ENCODE assay signal across 9 cellular contexts in the genomic region with DNA sequence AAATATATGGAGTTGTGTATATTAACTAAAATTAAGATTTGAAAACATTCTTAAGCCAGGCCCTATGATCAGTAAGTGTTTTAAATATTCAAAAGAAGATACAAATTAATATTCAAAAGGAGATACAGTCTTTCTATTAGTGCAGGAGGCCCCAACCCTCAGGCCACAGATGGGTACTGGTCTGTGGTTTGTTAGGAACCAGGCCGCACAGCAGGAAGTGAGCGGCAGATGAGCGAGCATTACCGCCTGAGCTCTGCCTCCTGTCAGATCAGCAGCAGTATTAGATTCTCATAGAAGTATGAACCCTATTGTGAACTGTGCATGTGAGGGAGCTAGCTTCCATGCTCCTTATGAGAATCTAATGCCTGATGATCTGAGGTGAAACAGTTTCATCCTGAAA.
DNase-seq lines count a peak whose midpoint lies in the region; ATAC-seq, FAIRE-seq and TF ChIP-seq lines count a peak whose summit lies in the region.
"Had no signal": no experiment of that assay in that cellular context is flagged by ENCODE, and none has a peak within 500 bp of the region (broad histone marks: within the 10 kb centered on the region; RNA-seq: fewer than 3 reads in every experiment).

No MANE protein-coding gene starts in this region.

- POLR2A ChIA-PET in naive thymus-derived CD8-positive, alpha-beta T cell (lab: Charles Lee): interaction anchor here (0.6 to 2.8 kb wide), 3 partner anchors 114 to 336 kb away, joined by 3 to 12 read pairs (median 4); no protein-coding TSS in a partner anchor
- POLR2A ChIA-PET in RWPE1 (lab: Yijun Ruan, JAX; ENCODE audit: low non-redundant PET): no interaction called here

- H3K27ac ChIP-seq in RWPE1: no peak overlapping the region
- H3K27ac ChIP-seq: lower lobe of right lung had no signal

- ATAC-seq in HG02973 (IDR thresholded peaks at IDR 0.05; ENCODE audit: unreplicated experiment): peak; percentile 57
- ATAC-seq in naive thymus-derived CD8-positive, alpha-beta T cell: peak; percentile 59 to 70

- no peak for TF ChIP-seq CTCF in RWPE1 (conservative IDR thresholded peaks at IDR 0.05; ENCODE audit: low read depth)

- peak overlapping the region in 9 of 10 donors; percentile 77 to 92 (median 86) for H3K27ac Mint-ChIP-seq in naive thymus-derived CD8-positive, alpha-beta T cell

- DNase-seq in GM12891 (ENCODE audit: insufficient read length, low spot score) (no peak), NCI-H2196 (lab: John Stamatoyannopoulos, UW; ENCODE audit: unreplicated experiment) (no peak), occipital lobe (lab: John Stamatoyannopoulos, UW) (no peak), RWPE1 (ENCODE audit: low spot score) (no peak), NCI-H2171 (lab: John Stamatoyannopoulos, UW) (no peak)
- DNase-seq in activated CD4-positive, CD25-positive, alpha-beta regulatory T cell treated with anti-CD3 and anti-CD28 coated beads, Interleukin-2, amount 50 U/mL, for 72 hours: peak; percentile 47
- peak in 7 of 10 donors; percentile 6 to 40 (median 28) for DNase-seq in naive thymus-derived CD8-positive, alpha-beta T cell
- DNase-seq: lower lobe of right lung had no signal

- H3K4me3 Mint-ChIP-seq in naive thymus-derived CD8-positive, alpha-beta T cell: peak overlapping the region; percentile 15 to 75 (median 62)

- FAIRE-seq in GM12891 (lab: Jason Lieb, UNC): peak; percentile 35

- H3K27me3 Mint-ChIP-seq in naive thymus-derived CD8-positive, alpha-beta T cell: no peaks in the 10 kb centered on the region

- peaks cover 27 to 91% (median 65%) of the 10 kb centered on the region in 4 donors for H3K4me1 Mint-ChIP-seq in naive thymus-derived CD8-positive, alpha-beta T cell

- CTCF ChIA-PET in RWPE1 (lab: Yijun Ruan, JAX): no interaction called here

- no peak for TF ChIP-seq POLR2A in GM12891 (IDR thresholded peaks at IDR 0.05; ENCODE audit: low read depth, low read length)

- no peaks in the 10 kb centered on the region for H3K9me3 Mint-ChIP-seq in naive thymus-derived CD8-positive, alpha-beta T cell

- H3K36me3 Mint-ChIP-seq in naive thymus-derived CD8-positive, alpha-beta T cell: no peaks in the 10 kb centered on the region

TF ChIP-seq in GM12891, 5 proteins besides CTCF, POLR2A, EP300 and RAD21:
- TF ChIP-seq TAF1 (IDR thresholded peaks at IDR 0.05; ENCODE audit: low read depth, low read length) (no peak), POU2F2 (IDR thresholded peaks at IDR 0.05; ENCODE audit: low read depth, low read length) (0 out of 2 replicates have a peak, but pooled peaks have one; percentile 17)

Comparison
In these comparisons a context has a peak if more than half of its experiments do, and no peak if none do; other contexts are left out.
1. DNase-seq: peak in activated CD4-positive, CD25-positive, alpha-beta regulatory T cell treated with anti-CD3 and anti-CD28 coated beads, Interleukin-2, amount 50 U/mL, for 72 hours (single experiment) and naive thymus-derived CD8-positive, alpha-beta T cell (7 of 10); none in GM12891 (single experiment), NCI-H2196 (single experiment), occipital lobe (single experiment), RWPE1 (single experiment) and NCI-H2171 (single experiment).